Comparison of ENCODE assay signal across 1 cellular context in genomic region chr1:175248036-175248435, GRCh38. TPM values are rescaled to one million over a fixed set of nuclear protein-coding genes. Genes with fewer than 3 reads are reported as not detected.
"Had no signal": no experiment of that assay in that cellular context is flagged by ENCODE, and none has a peak within 500 bp of the region (broad histone marks: within the 10 kb centered on the region; RNA-seq: fewer than 3 reads in every experiment).

No MANE protein-coding gene starts in this region.

RNA-seq across cellular contexts. Expression of gene KIAA0040, which starts 55.5 kb away (rescaled TPM):
- total RNA-seq: HT1080 had no signal
